8 cellular contexts compared by ENCODE assay signal in genomic region chr17:73192894-73193701, GRCh38. TPM values are rescaled to one million over a fixed set of nuclear protein-coding genes. Genes with fewer than 3 reads are reported as not detected.
A peak's percentile ranks its signal among the peaks of the same experiment; 100 is the strongest.
DNase-seq lines count a peak whose midpoint lies in the region; ATAC-seq and TF ChIP-seq lines count a peak whose summit lies in the region.

Gene COG1, plus strand, starts transcription at chr17:73193055. Its CDS starts 15 bp downstream, at chr17:73193070.

- no peaks in the 10 kb centered on the region for H3K27me3 Mint-ChIP-seq in activated T-helper 17 cell treated with anti-CD3 and anti-CD28 coated beads, Interleukin-2, amount 50 U/mL, for 72 hours
- H3K27me3 Mint-ChIP-seq in natural killer cell treated with Interleukin-12 subunit alpha and Interleukin-12 subunit beta and Interleukin-15 and Interleukin-18, amount 100 ng/mL, for 72 hours = no peaks in the 10 kb centered on the region

- peaks cover 35% of the 10 kb centered on the region for H3K36me3 ChIP-seq in RWPE2 (ENCODE audit: low read depth)

- H3K4me1 Mint-ChIP-seq in activated T-helper 17 cell treated with anti-CD3 and anti-CD28 coated beads, Interleukin-2, amount 50 U/mL, for 72 hours = peaks cover 23% of the 10 kb centered on the region
- H3K4me1 Mint-ChIP-seq in natural killer cell treated with Interleukin-12 subunit alpha and Interleukin-12 subunit beta and Interleukin-15 and Interleukin-18, amount 100 ng/mL, for 72 hours (ENCODE audit: low read depth in 2 of 2) = peaks cover 17 to 18% of the 10 kb centered on the region in 2 donors

- H3K4me3 ChIP-seq in RWPE2 (ENCODE audit: severe bottlenecking) (peak within 1 kb of the TSS; percentile 88), fibroblast of mammary gland (ENCODE audit: control insufficient read depth, low read depth, low read length) (peak within 1 kb of the TSS; percentile 83)

- peak within 1 kb of the TSS; percentile 95 for H3K27ac Mint-ChIP-seq in activated T-helper 17 cell treated with anti-CD3 and anti-CD28 coated beads, Interleukin-2, amount 50 U/mL, for 72 hours
- peak within 1 kb of the TSS; percentile 90 to 92 for H3K27ac Mint-ChIP-seq in natural killer cell treated with Interleukin-12 subunit alpha and Interleukin-12 subunit beta and Interleukin-15 and Interleukin-18, amount 100 ng/mL, for 72 hours

- H3K4me3 Mint-ChIP-seq in activated T-helper 17 cell treated with anti-CD3 and anti-CD28 coated beads, Interleukin-2, amount 50 U/mL, for 72 hours = peak within 1 kb of the TSS; percentile 95
- peak within 1 kb of the TSS; percentile 95 for H3K4me3 Mint-ChIP-seq in natural killer cell treated with Interleukin-12 subunit alpha and Interleukin-12 subunit beta and Interleukin-15 and Interleukin-18, amount 100 ng/mL, for 72 hours

- DNase-seq in DMS53 (lab: John Stamatoyannopoulos, UW) = peak; percentile 97
- peak; percentile 71 to 85 for DNase-seq in Kasumi-1 (lab: John Stamatoyannopoulos, UW)
- peak; percentile 87 for DNase-seq in RWPE2 (ENCODE audit: low spot score)
- peak; percentile 76 for DNase-seq in fibroblast of mammary gland (ENCODE audit: low read depth)
- peak; percentile 85 for DNase-seq in natural killer cell treated with Interleukin-12 subunit alpha and Interleukin-12 subunit beta and Interleukin-15 and Interleukin-18, amount 100 ng/mL, for 72 hours (ENCODE audit: low spot score)
- peak; percentile 64 to 88 (median 82) for DNase-seq in stimulated activated naive CD4-positive, alpha-beta T cell (lab: John Stamatoyannopoulos, UW)

- ATAC-seq in GM21723 (IDR thresholded peaks at IDR 0.05; ENCODE audit: unreplicated experiment) (peak; percentile 68), RWPE2 (ENCODE audit: low read depth) (peak; percentile 74)
- ATAC-seq in activated T-helper 17 cell treated with anti-CD3 and anti-CD28 coated beads, Interleukin-2, amount 50 U/mL, for 72 hours (replicated peaks) = peak; percentile 83
- ATAC-seq in natural killer cell treated with Interleukin-12 subunit alpha and Interleukin-12 subunit beta and Interleukin-15 and Interleukin-18, amount 100 ng/mL, for 72 hours = peak; percentile 89 to 93

- H3K9me3 Mint-ChIP-seq in activated T-helper 17 cell treated with anti-CD3 and anti-CD28 coated beads, Interleukin-2, amount 50 U/mL, for 72 hours = no peaks in the 10 kb centered on the region
- H3K9me3 Mint-ChIP-seq in natural killer cell treated with Interleukin-12 subunit alpha and Interleukin-12 subunit beta and Interleukin-15 and Interleukin-18, amount 100 ng/mL, for 72 hours = no peaks in the 10 kb centered on the region

- peaks cover 31% of the 10 kb centered on the region for H3K36me3 Mint-ChIP-seq in activated T-helper 17 cell treated with anti-CD3 and anti-CD28 coated beads, Interleukin-2, amount 50 U/mL, for 72 hours (ENCODE audit: low read depth)
- peaks cover 10% of the 10 kb centered on the region for H3K36me3 Mint-ChIP-seq in natural killer cell treated with Interleukin-12 subunit alpha and Interleukin-12 subunit beta and Interleukin-15 and Interleukin-18, amount 100 ng/mL, for 72 hours

- peak within 1 kb of the TSS; percentile 92 for H3K27ac ChIP-seq in RWPE2 (ENCODE audit: poor library complexity, severe bottlenecking)

- no peaks in the 10 kb centered on the region for H3K27me3 ChIP-seq in RWPE2 (ENCODE audit: insufficient read depth, poor library complexity, severe bottlenecking)

- TF ChIP-seq CTCF in RWPE2 (IDR thresholded peaks at IDR 0.05; ENCODE audit: poor library complexity, severe bottlenecking) (no peak), fibroblast of mammary gland (conservative IDR thresholded peaks at IDR 0.05; ENCODE audit: control insufficient read depth, insufficient read depth, low read depth, low read length) (no peak)

- no peaks in the 10 kb centered on the region for H3K9me3 ChIP-seq in RWPE2 (ENCODE audit: severe bottlenecking)

- H3K4me1 ChIP-seq in RWPE2 (ENCODE audit: insufficient read depth, poor library complexity, severe bottlenecking) = peaks cover 7% of the 10 kb centered on the region

RNA-seq across cellular contexts. Expression of gene COG1, which starts in this region (rescaled TPM):
- total RNA-seq in activated T-helper 17 cell treated with anti-CD3 and anti-CD28 coated beads, Interleukin-2, amount 50 U/mL, for 72 hours = 10 to 100 TPM; 22.5 to 27.3 TPM
- total RNA-seq in natural killer cell treated with Interleukin-12 subunit alpha and Interleukin-12 subunit beta and Interleukin-15 and Interleukin-18, amount 100 ng/mL, for 72 hours = 10 to 100 TPM; 27.4 to 28.0 TPM

Comparison
In these comparisons a context has a peak if more than half of its experiments do, and no peak if none do; other contexts are left out.
1. Peak in every context shown above with its lines: DNase-seq, ATAC-seq, H3K4me3 ChIP-seq and H3K27ac ChIP-seq.